14 cellular contexts compared by ENCODE assay signal in the genomic region with DNA sequence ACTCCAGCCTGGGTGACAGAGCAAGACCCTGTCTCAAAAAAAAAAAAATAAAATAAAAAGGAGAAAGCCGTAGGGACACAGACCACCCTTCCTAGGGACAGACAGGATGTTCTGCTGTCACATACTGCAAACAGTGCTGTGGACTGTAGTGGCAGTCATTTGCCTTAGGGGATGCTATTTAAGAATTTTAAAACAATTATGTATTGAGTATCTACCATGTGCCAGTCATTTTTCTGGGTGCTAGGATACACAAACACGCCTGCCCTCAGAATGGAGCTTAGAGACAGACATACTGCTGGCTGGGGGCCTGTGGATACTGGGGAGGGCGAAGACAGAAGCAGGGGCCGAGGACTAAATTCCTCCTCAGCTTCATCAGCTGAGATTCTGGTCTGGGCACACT. TPM values are rescaled to one million over a fixed set of nuclear protein-coding genes. Genes with fewer than 3 reads are reported as not detected.
DNase-seq lines count a peak whose midpoint lies in the region; ATAC-seq and TF ChIP-seq lines count a peak whose summit lies in the region.
"Had no signal": no experiment of that assay in that cellular context is flagged by ENCODE, and none has a peak within 500 bp of the region (broad histone marks: within the 10 kb centered on the region; RNA-seq: fewer than 3 reads in every experiment).

No MANE protein-coding gene starts in this region.

- H3K9me3 ChIP-seq in HEK293 (ENCODE audit: control insufficient read depth, insufficient read depth, low read depth, low read length) (no peaks in the 10 kb centered on the region), esophagus squamous epithelium (no peaks in the 10 kb centered on the region), osteoblast (ENCODE audit: low read depth, low read length) (no peaks in the 10 kb centered on the region), right cardiac atrium (ENCODE audit: control insufficient read depth, low read length) (no peaks in the 10 kb centered on the region)
- H3K9me3 ChIP-seq: HAP-1 had no signal

- no peaks in the 10 kb centered on the region for H3K4me1 Mint-ChIP-seq in stimulated activated memory B cell treated with anti-CD40 and anti-IgM and Interleukin-4, amounts not matched to agents 10 μg/mL and 1 μg/mL and 100 μg/mL, for 72 hours

- H3K4me3 ChIP-seq in HEK293 (ENCODE audit: low read depth, low read length) (no peak overlapping the region), esophagus squamous epithelium (no peak overlapping the region), osteoblast (ENCODE audit: insufficient read depth, low read length) (no peak overlapping the region), right cardiac atrium (ENCODE audit: low read length) (no peak overlapping the region)
- H3K4me3 ChIP-seq: GM23248, HAP-1 had no signal

- no peaks in the 10 kb centered on the region for H3K9me3 Mint-ChIP-seq in stimulated activated memory B cell treated with anti-CD40 and anti-IgM and Interleukin-4, amounts not matched to agents 10 μg/mL and 1 μg/mL and 100 μg/mL, for 72 hours
- H3K9me3 Mint-ChIP-seq: CD4-positive, alpha-beta memory T cell; HFFc6 had no signal

- POLR2A ChIA-PET in HEK293 (lab: Yijun Ruan, JAX), result no interaction called here
- POLR2A ChIA-PET in HEK293T (lab: Yijun Ruan, JAX), result interaction anchor here (1.0 kb wide), 1 partner anchor 20 kb away, joined by 3 read pairs; no protein-coding TSS in a partner anchor

- no peak overlapping the region for H3K4me3 Mint-ChIP-seq in stimulated activated memory B cell treated with anti-CD40 and anti-IgM and Interleukin-4, amounts not matched to agents 10 μg/mL and 1 μg/mL and 100 μg/mL, for 72 hours
- H3K4me3 Mint-ChIP-seq: CD4-positive, alpha-beta memory T cell; HFFc6 had no signal

- H3K27ac ChIP-seq in HEK293 (ENCODE audit: extremely low read depth, low read depth, low read length) (no peak overlapping the region), esophagus squamous epithelium (peak overlapping the region in 3 of 4 donors; percentile 76 to 89 (median 84)), osteoblast (ENCODE audit: low read depth, low read length) (no peak overlapping the region), right cardiac atrium (ENCODE audit: low read length) (no peak overlapping the region)
- H3K27ac ChIP-seq: C4-2B, GM23248 had no signal

- no peak for TF ChIP-seq POLR2A in esophagus squamous epithelium (IDR thresholded peaks at IDR 0.05)

- 88 to 94% methylated on average over 2 to 4 of the region's 4 CpGs for WGBS in esophagus squamous epithelium, 2 donors
- WGBS in right cardiac atrium, result 90% methylated on average over 4 of the region's 4 CpGs

- H3K4me2 ChIP-seq in osteoblast (ENCODE audit: insufficient read depth, low read length), result no peak overlapping the region

- ATAC-seq in right cardiac atrium, result no peak
- no peak for ATAC-seq in stimulated activated memory B cell treated with anti-CD40 and anti-IgM and Interleukin-4, amounts not matched to agents 10 μg/mL and 1 μg/mL and 100 μg/mL, for 72 hours

- peaks cover 45% of the 10 kb centered on the region for H3K79me2 ChIP-seq in osteoblast (ENCODE audit: insufficient read depth, low read length)

- CTCF ChIA-PET in HEK293 (lab: Yijun Ruan, JAX), result interaction anchor here (0.6 to 2.8 kb wide), 14 partner anchors 13 to 1662 kb away, joined by 3 to 15 read pairs (median 4); no protein-coding TSS in a partner anchor
- CTCF ChIA-PET in HEK293T (lab: Yijun Ruan, JAX), result interaction anchor here (0.6 kb wide), 1 partner anchor 44 kb away, joined by 3 read pairs; no protein-coding TSS in a partner anchor

- H4K20me1 ChIP-seq in osteoblast (ENCODE audit: insufficient read depth, low read length), result peaks cover 30% of the 10 kb centered on the region

- no peaks in the 10 kb centered on the region for H3K27me3 Mint-ChIP-seq in stimulated activated memory B cell treated with anti-CD40 and anti-IgM and Interleukin-4, amounts not matched to agents 10 μg/mL and 1 μg/mL and 100 μg/mL, for 72 hours
- H3K27me3 Mint-ChIP-seq: CD4-positive, alpha-beta memory T cell had no signal

- no peaks in the 10 kb centered on the region for H3K36me3 Mint-ChIP-seq in stimulated activated memory B cell treated with anti-CD40 and anti-IgM and Interleukin-4, amounts not matched to agents 10 μg/mL and 1 μg/mL and 100 μg/mL, for 72 hours

- intact Hi-C loops in esophagus squamous epithelium (cut with DNase I), result no loop called here
- intact Hi-C loops in right cardiac atrium (cut with DNase I), result loop anchor here in 1 of 4 donors (10.0 kb wide), 1 partner anchor 732 kb away; no protein-coding TSS in a partner anchor

- H3K36me3 ChIP-seq in HEK293 (ENCODE audit: control insufficient read depth in 2 of 2, insufficient read depth in 1 of 2, low read length in 2 of 2), result peaks cover 1 to 64% of the 10 kb centered on the region in 2 experiments; a peak in 2 of 3 replicates
- H3K36me3 ChIP-seq in esophagus squamous epithelium, result peaks cover 0 to 35% (median 0%) of the 10 kb centered on the region in 3 donors
- peaks cover 91% of the 10 kb centered on the region for H3K36me3 ChIP-seq in osteoblast (ENCODE audit: insufficient read depth, low read length)

- no peak overlapping the region for H3K27ac Mint-ChIP-seq in stimulated activated memory B cell treated with anti-CD40 and anti-IgM and Interleukin-4, amounts not matched to agents 10 μg/mL and 1 μg/mL and 100 μg/mL, for 72 hours
- H3K27ac Mint-ChIP-seq: CD4-positive, alpha-beta memory T cell had no signal

- H2AFZ ChIP-seq in osteoblast (ENCODE audit: low read length), result no peak overlapping the region
- H2AFZ ChIP-seq: GM23248 had no signal

- TF ChIP-seq CTCF in HEK293 (tag by site-specific recombination; IDR thresholded peaks at IDR 0.05), result no peak
- no peak for TF ChIP-seq CTCF in esophagus squamous epithelium (IDR thresholded peaks at IDR 0.05)
- TF ChIP-seq CTCF in osteoblast (IDR thresholded peaks at IDR 0.05; ENCODE audit: extremely low read depth, low read depth, low read length), result no peak

- H3K27me3 ChIP-seq in esophagus squamous epithelium (no peaks in the 10 kb centered on the region), osteoblast (ENCODE audit: insufficient read depth, low read length) (no peaks in the 10 kb centered on the region), right cardiac atrium (ENCODE audit: control insufficient read depth, insufficient read depth) (no peaks in the 10 kb centered on the region)

- DNase-seq in NAMALWA (ENCODE audit: low spot score), result peak; percentile 13
- no peak for DNase-seq in esophagus squamous epithelium (lab: John Stamatoyannopoulos, UW)
- DNase-seq in osteoblast (ENCODE audit: insufficient read length, low spot score, missing footprints), result peak; percentile 21
- no peak for DNase-seq in HEK293T (ENCODE audit: extremely low spot score)
- DNase-seq in right cardiac atrium, result no peak
- DNase-seq in Ammon's horn (ENCODE audit: low spot score), result no peak
- DNase-seq: DMS79 had no signal

- H3K4me1 ChIP-seq in HEK293 (ENCODE audit: control insufficient read depth, insufficient read depth, low read length), result no peaks in the 10 kb centered on the region
- peaks cover 5 to 97% (median 46%) of the 10 kb centered on the region in 3 donors for H3K4me1 ChIP-seq in esophagus squamous epithelium
- H3K4me1 ChIP-seq in osteoblast (ENCODE audit: insufficient read depth, low read length), result peaks cover 17% of the 10 kb centered on the region
- no peaks in the 10 kb centered on the region for H3K4me1 ChIP-seq in right cardiac atrium (ENCODE audit: control insufficient read depth, insufficient read depth, low read length)
- H3K4me1 ChIP-seq: HAP-1 had no signal

TF ChIP-seq in HEK293, 187 proteins besides CTCF, POLR2A, EP300 and RAD21:
- TF ChIP-seq ZNF146 (tag by site-specific recombination; IDR thresholded peaks at IDR 0.05) (no peak), SCRT2 (tag by site-specific recombination; IDR thresholded peaks at IDR 0.05) (no peak), ZBTB7A (tag by site-specific recombination; IDR thresholded peaks at IDR 0.05; ENCODE audit: low read depth) (no peak), ZNF24 (tag by site-specific recombination; IDR thresholded peaks at IDR 0.05) (no peak), ZNF335 (tag by site-specific recombination; conservative IDR thresholded peaks at IDR 0.05) (peak; percentile 27; the same call in 1 of the 2 replicates)
TF ChIP-seq in HEK293: peak in this region for 1.

TF ChIP-seq in HEK293T, 16 proteins besides CTCF, POLR2A, EP300 and RAD21:
- TF ChIP-seq CTBP1 (IDR thresholded peaks at IDR 0.05; ENCODE audit: borderline replicate concordance) (no peak), TARDBP (IDR thresholded peaks at IDR 0.05) (no peak), ARNT (IDR thresholded peaks at IDR 0.05) (no peak), ELF4 (IDR thresholded peaks at IDR 0.05) (no peak), L3MBTL2 (conservative IDR thresholded peaks at IDR 0.05) (no peak)

RNA-seq across cellular contexts. Expression of a gene that starts 45.5 kb away (rescaled TPM):
- total RNA-seq in esophagus squamous epithelium (10 to 100 TPM; 38.8 to 64.7 (median 61.6) TPM), osteoblast (443 and 552 TPM in 2 replicates), right cardiac atrium (10 to 100 TPM; 33.7 to 91.9 (median 56.4) TPM)
- polyA plus RNA-seq in right cardiac atrium, result 36.7 TPM

Comparison
In these comparisons a context has a peak if more than half of its experiments do, and no peak if none do; other contexts are left out.
1. H3K27ac ChIP-seq: peak in esophagus squamous epithelium (3 of 4); none in HEK293 (single experiment), osteoblast (single experiment) and right cardiac atrium (single experiment).
2. DNase-seq: peak in NAMALWA (single experiment) and osteoblast (single experiment); none in esophagus squamous epithelium (single experiment), HEK293T (single experiment), right cardiac atrium (0 of 3) and Ammon's horn (single experiment).